ENCODE assay signal across 28 cellular contexts in genomic region chr12:74552201-74552600, GRCh38. TPM values are rescaled to one million over a fixed set of nuclear protein-coding genes. Genes with fewer than 3 reads are reported as not detected.
DNase-seq lines count a peak whose midpoint lies in the region; ATAC-seq, FAIRE-seq and TF ChIP-seq lines count a peak whose summit lies in the region.
"Had no signal": no experiment of that assay in that cellular context is flagged by ENCODE, and none has a peak within 500 bp of the region (broad histone marks: within the 10 kb centered on the region; RNA-seq: fewer than 3 reads in every experiment).

No MANE protein-coding gene starts in this region.

- H3K9me3 Mint-ChIP-seq in endodermal cell: no peaks in the 10 kb centered on the region
- H3K9me3 Mint-ChIP-seq: T-helper 1 cell treated with Interleukin-12 subunit alpha and Interleukin-12 subunit beta and Interleukin-4 antibody, amounts not matched to agents 30 μg/mL and 1 μg/mL, for 36 hours had no signal

- H2AFZ ChIP-seq in OCI-LY7 (ENCODE audit: low read length): no peak overlapping the region

- intact Hi-C loops in OCI-LY7 (cut with micrococcal nuclease; ENCODE audit: unreplicated experiment): no loop called here
- intact Hi-C loops in adrenal gland (cut with DNase I): no loop called here

- no peaks in the 10 kb centered on the region for H3K4me1 ChIP-seq in A549
- no peaks in the 10 kb centered on the region for H3K4me1 ChIP-seq in OCI-LY7 (ENCODE audit: insufficient read depth, low read length, poor library complexity, severe bottlenecking)
- no peaks in the 10 kb centered on the region for H3K4me1 ChIP-seq in endodermal cell (ENCODE audit: control insufficient read depth, insufficient read depth, low read length)
- no peaks in the 10 kb centered on the region for H3K4me1 ChIP-seq in adrenal gland (replicated peaks in 1 of 2)

- H3K9ac ChIP-seq in endodermal cell (ENCODE audit: extremely low read depth, low read length, poor library complexity, severe bottlenecking): no peak overlapping the region

- TF ChIP-seq POLR2A in A549 (IDR thresholded peaks at IDR 0.05; ENCODE audit: low read length) (no peak), adrenal gland (IDR thresholded peaks at IDR 0.05) (no peak)

- CTCF ChIA-PET in A549 (lab: Yijun Ruan, JAX): interaction anchor here (0.6 kb wide), 1 partner anchor 9 kb away, joined by 3 read pairs; no protein-coding TSS in a partner anchor
- CTCF ChIA-PET in OCI-LY7 (lab: Charles Lee; ENCODE audit: unreplicated experiment): no interaction called here
- CTCF ChIA-PET in RWPE1 (lab: Yijun Ruan, JAX): interaction anchor here (0.7 kb wide), 1 partner anchor 549 kb away, joined by 3 read pairs; no protein-coding TSS in a partner anchor

- H3K9me2 ChIP-seq in OCI-LY7 (ENCODE audit: insufficient read depth, low read length): no peaks in the 10 kb centered on the region

- H3K36me3 ChIP-seq in OCI-LY7 (ENCODE audit: insufficient read depth, low read length) (no peaks in the 10 kb centered on the region), endodermal cell (ENCODE audit: control insufficient read depth, insufficient read depth, low read length) (no peaks in the 10 kb centered on the region), adrenal gland (replicated peaks in 1 of 2) (no peaks in the 10 kb centered on the region)
- H3K36me3 ChIP-seq: cardiac muscle cell, neutrophil had no signal

- no TSS peak for BruUV-seq in OCI-LY7 (replicated peaks; lab: Mats Ljungman, UMichigan)

- no peaks in the 10 kb centered on the region for H3K79me2 ChIP-seq in OCI-LY7 (ENCODE audit: insufficient read depth, low read depth, low read length)

- H3K4me3 ChIP-seq in A549: no peak overlapping the region
- no peak overlapping the region for H3K4me3 ChIP-seq in OCI-LY7 (ENCODE audit: low read depth, low read length, poor library complexity, severe bottlenecking)
- no peak overlapping the region for H3K4me3 ChIP-seq in endodermal cell (ENCODE audit: low read length)
- H3K4me3 ChIP-seq in adrenal gland: no peak overlapping the region
- H3K4me3 ChIP-seq: cardiac muscle cell had no signal

- TF ChIP-seq RAD21 in A549 (conservative IDR thresholded peaks at IDR 0.05 in 1 of 2, IDR thresholded peaks at IDR 0.05 in 1 of 2): no peak

- H3K27me3 ChIP-seq in endodermal cell (ENCODE audit: control insufficient read depth, insufficient read depth, low read length, poor library complexity, severe bottlenecking) (no peaks in the 10 kb centered on the region), adrenal gland (no peaks in the 10 kb centered on the region)
- H3K27me3 ChIP-seq: cardiac muscle cell, neutrophil had no signal

- H3K9me3 ChIP-seq in A549 (no peaks in the 10 kb centered on the region), OCI-LY7 (ENCODE audit: low read length) (no peaks in the 10 kb centered on the region), endodermal cell (ENCODE audit: control insufficient read depth, low read length) (no peaks in the 10 kb centered on the region), adrenal gland (replicated peaks in 1 of 3) (no peaks in the 10 kb centered on the region)
- H3K9me3 ChIP-seq: neutrophil had no signal

- H3K27ac Mint-ChIP-seq in endodermal cell: no peak overlapping the region
- H3K27ac Mint-ChIP-seq: T-helper 1 cell treated with Interleukin-12 subunit alpha and Interleukin-12 subunit beta and Interleukin-4 antibody, amounts not matched to agents 30 μg/mL and 1 μg/mL, for 36 hours had no signal

- H3K27ac ChIP-seq in A549: no peak overlapping the region
- H3K27ac ChIP-seq in OCI-LY7 (ENCODE audit: low read depth, low read length, poor library complexity, severe bottlenecking): no peak overlapping the region
- H3K27ac ChIP-seq in endodermal cell (ENCODE audit: low read depth, low read length): no peak overlapping the region
- no peak overlapping the region for H3K27ac ChIP-seq in RWPE1
- no peak overlapping the region for H3K27ac ChIP-seq in adrenal gland
- H3K27ac ChIP-seq: C4-2B, cardiac muscle cell, epithelial cell of prostate, neutrophil had no signal

- no peaks in the 10 kb centered on the region for H3K36me3 Mint-ChIP-seq in endodermal cell (ENCODE audit: low read depth)

- FAIRE-seq in A549 (lab: Jason Lieb, UNC): no peak
- FAIRE-seq: D721Med, frontal cortex, urothelium cell line had no signal

- TF ChIP-seq CTCF in A549 (IDR thresholded peaks at IDR 0.05) (no peak), OCI-LY7 (conservative IDR thresholded peaks at IDR 0.05; ENCODE audit: low read length) (peak; percentile 42; the same call in 1 of the 2 replicates), endodermal cell (conservative IDR thresholded peaks at IDR 0.05) (peak; percentile 66), RWPE1 (conservative IDR thresholded peaks at IDR 0.05; ENCODE audit: low read depth) (no peak), adrenal gland (IDR thresholded peaks at IDR 0.05) (no peak)

- POLR2A ChIA-PET in A549 (lab: Yijun Ruan, JAX) (no interaction called here), OCI-LY7 (lab: Charles Lee) (no interaction called here), RWPE1 (lab: Yijun Ruan, JAX; ENCODE audit: low non-redundant PET) (no interaction called here)

- H4K20me1 ChIP-seq in OCI-LY7 (ENCODE audit: insufficient read depth, low read length): no peaks in the 10 kb centered on the region

- H3K4me3 Mint-ChIP-seq in endodermal cell: no peak overlapping the region
- H3K4me3 Mint-ChIP-seq: T-helper 1 cell treated with Interleukin-12 subunit alpha and Interleukin-12 subunit beta and Interleukin-4 antibody, amounts not matched to agents 30 μg/mL and 1 μg/mL, for 36 hours had no signal

- no peak overlapping the region for H3K4me2 ChIP-seq in A549
- H3K4me2 ChIP-seq in OCI-LY7 (ENCODE audit: low read length): no peak overlapping the region

- 68% methylated on average over 2 of the region's 2 CpGs for WGBS in A549 (ENCODE audit: missing lambda C conversion rate)
- 92 to 100% methylated on average over 1 to 2 of the region's 2 CpGs for WGBS in endodermal cell (ENCODE audit: insufficient coverage in 1 of 2, insufficient read length in 1 of 2), 2 experiments
- 93 to 96% (median 94%) methylated on average over 2 of the region's 2 CpGs for WGBS in adrenal gland, 4 donors

- no peak for DNase-seq in A549 (ENCODE audit: low read depth in 1 of 2, low spot score in 1 of 2)
- DNase-seq in OCI-LY7 (ENCODE audit: low spot score): no peak
- DNase-seq in endodermal cell: peak; percentile 60
- no peak for DNase-seq in RWPE1 (ENCODE audit: low spot score)
- no peak for DNase-seq in activated effector memory CD4-positive, alpha-beta T cell treated with anti-CD3 and anti-CD28 coated beads, Interleukin-2, amount 50 U/mL, for 16 hours
- DNase-seq in adrenal gland: no peak
- DNase-seq: ACHN; activated CD8-positive, alpha-beta memory T cell treated with anti-CD3 and anti-CD28 coated beads, Interleukin-2, amount 50 U/mL, for 48 hours; activated gamma-delta T cell treated with Interleukin-2 at 50 U/mL for 16 hours; GF-D8; H7; hippocampal formation; islet precursor cell; NCI-H1694; OCI-M1; retina; stimulated activated CD8-positive, alpha-beta memory T cell treated with anti-CD3 and anti-CD28 coated beads, Interleukin-4, amount 100 ng/mL, for 48 hours; substantia nigra had no signal

- TF ChIP-seq EP300 in A549 (IDR thresholded peaks at IDR 0.05): no peak

- no peaks in the 10 kb centered on the region for H3K27me3 Mint-ChIP-seq in endodermal cell (ENCODE audit: insufficient read depth)

- peak; percentile 71 to 73; a peak in 5 of 6 replicates for ATAC-seq in A549
- peak; percentile 52 for ATAC-seq in GM21360 (IDR thresholded peaks at IDR 0.05; ENCODE audit: unreplicated experiment)
- ATAC-seq in HG03460 (IDR thresholded peaks at IDR 0.05; ENCODE audit: unreplicated experiment): no peak

- H3K4me1 Mint-ChIP-seq in endodermal cell: peaks cover 8% of the 10 kb centered on the region

TF ChIP-seq in A549, 52 proteins besides CTCF, POLR2A, EP300 and RAD21:
- no peak for TF ChIP-seq MAZ (IDR thresholded peaks at IDR 0.05; ENCODE audit: borderline replicate concordance, low read depth, low read length)
- TF ChIP-seq KDM5A (IDR thresholded peaks at IDR 0.05): no peak
- no peak for TF ChIP-seq CHD4 (IDR thresholded peaks at IDR 0.05; ENCODE audit: borderline replicate concordance)
- TF ChIP-seq POLR2AphosphoS2 (conservative IDR thresholded peaks at IDR 0.05; ENCODE audit: low read length): no peak
- no peak for TF ChIP-seq HOXA7 (CRISPR knock-in tag; IDR thresholded peaks at IDR 0.05)
- no peak for TF ChIP-seq NPAS2 (CRISPR knock-in tag; IDR thresholded peaks at IDR 0.05; ENCODE audit: borderline replicate concordance)
- TF ChIP-seq ESRRA (IDR thresholded peaks at IDR 0.05; ENCODE audit: borderline replicate concordance, low read length): no peak
- TF ChIP-seq HEYL (CRISPR knock-in tag; IDR thresholded peaks at IDR 0.05): no peak
- no peak for TF ChIP-seq RARB (CRISPR knock-in tag; IDR thresholded peaks at IDR 0.05)

RNA-seq across cellular contexts. Expression of gene ATXN7L3B, which starts 14.6 kb away (rescaled TPM):
- polyA plus RNA-seq in A549 (2011; rRNA removed): 28.8 and 32.8 TPM in 2 replicates
- polyA plus RNA-seq in A549 (2012; cell fraction: cytosol; rRNA removed): 7.7 and 9.7 TPM in 2 replicates
- 5.2 and 8.9 TPM in 2 replicates for polyA plus RNA-seq in A549 (2012; cell fraction: nucleus; rRNA removed)
- polyA plus RNA-seq in A549 (2017; fragmentation: RNase III; extraction: RNeasy Plus Mini Kit Qiagen cat#74134 plus additional on column Dnase treatment): 16.7 to 18.2 TPM (median 18.1 TPM) in 3 replicates
- 29.5 and 30.2 TPM in 2 replicates for polyA minus RNA-seq in A549 (2011; rRNA and poly(A)+ RNA removed)
- total RNA-seq in OCI-LY7 (2014; rRNA removed; shearing (Covaris generic)): 21.5 and 22.4 TPM in 2 replicates
- total RNA-seq in OCI-LY7 (2022): 33.3 and 35.1 TPM in 2 replicates
- total RNA-seq in endodermal cell: 10 to 100 TPM; 57.1 to 71.7 TPM
- polyA plus RNA-seq in endodermal cell (2013, experiment 1 of 2): 51.6 TPM
- polyA plus RNA-seq in endodermal cell (2013, experiment 2 of 2): 48.9 TPM
- 10 to 100 TPM; 23.2 to 34.4 (median 27.8) TPM for total RNA-seq in adrenal gland
- 10 to 100 TPM in 1 of 3 donors, 1 to 10 TPM in 2; 5.4 to 29.4 (median 8.4) TPM for polyA plus RNA-seq in adrenal gland

Comparison
In these comparisons a context has a peak if more than half of its experiments do, and no peak if none do; other contexts are left out.
1. CTCF ChIP-seq: peak in OCI-LY7 (single experiment) and endodermal cell (single experiment); none in A549 (single experiment), RWPE1 (single experiment) and adrenal gland (0 of 6).